ENCODE assay signal across 17 cellular contexts in the genomic region with DNA sequence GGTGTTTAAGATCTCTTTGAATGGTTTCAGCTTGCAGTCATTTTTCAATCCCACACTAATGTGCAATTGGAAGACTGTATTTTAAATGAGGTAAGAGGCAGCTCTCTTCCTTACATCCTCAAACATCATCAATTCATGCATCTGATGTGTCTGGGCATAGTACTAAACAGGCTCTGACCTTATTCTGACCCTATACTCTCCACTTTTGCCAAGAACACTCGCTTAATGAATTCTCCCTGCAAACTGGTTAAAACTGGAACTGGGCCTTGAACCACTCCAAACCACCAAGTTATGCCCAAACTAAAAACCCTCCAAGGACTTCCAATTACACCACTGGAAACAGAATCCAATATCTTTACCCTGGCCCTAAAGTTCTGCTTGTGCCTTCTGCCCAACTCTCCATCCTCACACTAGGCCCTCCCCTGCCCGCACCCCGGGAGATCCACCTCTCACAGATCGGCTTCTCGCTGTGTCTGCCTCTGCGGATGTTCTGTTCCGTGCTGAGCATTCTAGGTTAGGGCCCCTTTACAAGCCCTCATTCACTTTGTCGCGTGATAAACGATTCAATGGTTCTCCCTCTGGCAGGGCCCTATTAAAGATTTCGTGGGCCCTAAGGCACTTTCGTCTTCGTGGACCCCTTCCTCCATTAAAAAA. TPM values are rescaled to one million over a fixed set of nuclear protein-coding genes. Genes with fewer than 3 reads are reported as not detected.
"Had no signal": no experiment of that assay in that cellular context is flagged by ENCODE, and none has a peak within 500 bp of the region (broad histone marks: within the 10 kb centered on the region; RNA-seq: fewer than 3 reads in every experiment).

No MANE protein-coding gene starts in this region.

- H3K79me2 ChIP-seq: hepatocyte had no signal

- H3K4me3 ChIP-seq: hepatocyte, sigmoid colon had no signal

- H3K36me3 Mint-ChIP-seq: memory B cell had no signal

- H3K27me3 ChIP-seq: hepatocyte had no signal

- DNase-seq: activated B cell treated with CpG ODN at 0.5 μM for 24 hours; activated CD4-positive, alpha-beta T cell treated with anti-CD3 and anti-CD28 coated beads, Interleukin-2, amount 10 ng/mL, durations not matched to agents 7 days and 5 days; anterior cingulate cortex; cerebellar nuclear complex; erythroblast; left ventricle myocardium inferior; naive thymus-derived CD8-positive, alpha-beta T cell; sigmoid colon; spleen; stimulated activated naive CD8-positive, alpha-beta T cell treated with anti-CD3 and anti-CD28 coated beads, Interleukin-15, amount 100 ng/mL, for 72 hours had no signal

- H3K27ac ChIP-seq: hepatocyte, left ventricle myocardium inferior, sigmoid colon, spleen had no signal

- FAIRE-seq: keratinocyte, TTC549 had no signal

- H3K4me3 Mint-ChIP-seq: activated B cell treated with CpG ODN at 0.5 μM for 24 hours; activated CD4-positive, alpha-beta T cell treated with anti-CD3 and anti-CD28 coated beads, Interleukin-2, amount 10 ng/mL, durations not matched to agents 7 days and 5 days; memory B cell; stimulated activated naive CD8-positive, alpha-beta T cell treated with anti-CD3 and anti-CD28 coated beads, Interleukin-15, amount 100 ng/mL, for 72 hours had no signal

- H3K9me3 ChIP-seq: left ventricle myocardium inferior, sigmoid colon, spleen had no signal

- H3K9me3 Mint-ChIP-seq: activated B cell treated with CpG ODN at 0.5 μM for 24 hours; activated CD4-positive, alpha-beta T cell treated with anti-CD3 and anti-CD28 coated beads, Interleukin-2, amount 10 ng/mL, durations not matched to agents 7 days and 5 days; naive thymus-derived CD8-positive, alpha-beta T cell; stimulated activated naive CD8-positive, alpha-beta T cell treated with anti-CD3 and anti-CD28 coated beads, Interleukin-15, amount 100 ng/mL, for 72 hours had no signal

- H3K27ac Mint-ChIP-seq: activated B cell treated with CpG ODN at 0.5 μM for 24 hours; activated CD4-positive, alpha-beta T cell treated with anti-CD3 and anti-CD28 coated beads, Interleukin-2, amount 10 ng/mL, durations not matched to agents 7 days and 5 days; memory B cell; naive thymus-derived CD8-positive, alpha-beta T cell had no signal

- H3K36me3 ChIP-seq: left ventricle myocardium inferior, sigmoid colon, spleen had no signal

RNA-seq across cellular contexts. Expression of gene M1AP, which starts 1.2 kb away (rescaled TPM):
- total RNA-seq: activated B cell treated with CpG ODN at 0.5 μM for 24 hours; activated CD4-positive, alpha-beta T cell treated with anti-CD3 and anti-CD28 coated beads, Interleukin-2, amount 10 ng/mL, durations not matched to agents 7 days and 5 days; dermis microvascular lymphatic vessel endothelial cell; left ventricle myocardium inferior; naive thymus-derived CD8-positive, alpha-beta T cell; pulmonary artery endothelial cell; temporal lobe had no signal
